ENCODE assay signal across 8 cellular contexts in genomic region chr5:73233461-73234151, GRCh38.
DNase-seq lines count a peak whose midpoint lies in the region; ATAC-seq and TF ChIP-seq lines count a peak whose summit lies in the region.

No MANE protein-coding gene starts in this region.

- H3K79me2 ChIP-seq in Karpas-422 (ENCODE audit: low read length) = no peaks in the 10 kb centered on the region

- peak overlapping the region in 3 of 4 donors; percentile 51 to 75 (median 75) for H3K4me3 Mint-ChIP-seq in IgD-negative memory B cell
- H3K4me3 Mint-ChIP-seq in chondrocyte (ENCODE audit: unreplicated experiment) = peak overlapping the region; percentile 70

- H3K27ac Mint-ChIP-seq in IgD-negative memory B cell = no peak overlapping the region
- no peak overlapping the region for H3K27ac Mint-ChIP-seq in chondrocyte (ENCODE audit: unreplicated experiment)

- TF ChIP-seq CTCF in chondrocyte (IDR thresholded peaks at IDR 0.05) (peak; percentile 51), kidney epithelial cell (IDR thresholded peaks at IDR 0.05; ENCODE audit: insufficient read depth, low read length, poor library complexity, severe bottlenecking) (peak; percentile 30)

- H3K9me3 Mint-ChIP-seq in IgD-negative memory B cell = no peaks in the 10 kb centered on the region
- H3K9me3 Mint-ChIP-seq in chondrocyte (ENCODE audit: low read depth) = no peaks in the 10 kb centered on the region

- no peak overlapping the region for H2AFZ ChIP-seq in Karpas-422 (ENCODE audit: low read length)

- H3K27me3 ChIP-seq in kidney epithelial cell (ENCODE audit: control insufficient read depth, insufficient read depth, low read length) = no peaks in the 10 kb centered on the region
- H3K27me3 ChIP-seq in skeletal muscle satellite cell (ENCODE audit: control insufficient read depth, insufficient read depth, low read length) = peaks cover 8% of the 10 kb centered on the region
- H3K27me3 ChIP-seq in Karpas-422 (ENCODE audit: low read length) = no peaks in the 10 kb centered on the region

- H3K36me3 ChIP-seq in kidney epithelial cell (ENCODE audit: control insufficient read depth, insufficient read depth, low read length) (no peaks in the 10 kb centered on the region), skeletal muscle satellite cell (ENCODE audit: insufficient read depth, low read length) (no peaks in the 10 kb centered on the region), Karpas-422 (ENCODE audit: insufficient read depth, low read length) (no peaks in the 10 kb centered on the region)

- H3K4me1 Mint-ChIP-seq in IgD-negative memory B cell = peaks cover 0 to 27% (median 12%) of the 10 kb centered on the region in 3 donors
- H3K4me1 Mint-ChIP-seq in chondrocyte (ENCODE audit: low read depth) = peaks cover 28% of the 10 kb centered on the region

- H3K9me3 ChIP-seq in skeletal muscle satellite cell (replicated peaks; ENCODE audit: low read length) (no peaks in the 10 kb centered on the region), Karpas-422 (ENCODE audit: low read length) (no peaks in the 10 kb centered on the region)

- ATAC-seq in GM19328 (IDR thresholded peaks at IDR 0.05; ENCODE audit: unreplicated experiment) (no peak), HG02840 (IDR thresholded peaks at IDR 0.05; ENCODE audit: low FRiP score, unreplicated experiment) (no peak)

- H3K36me3 Mint-ChIP-seq in IgD-negative memory B cell (peaks cover 4% of the 10 kb centered on the region), chondrocyte (ENCODE audit: low read depth) (no peaks in the 10 kb centered on the region)

- peak overlapping the region; percentile 16 for H3K4me3 ChIP-seq in kidney epithelial cell (ENCODE audit: low read depth, low read length)
- peak overlapping the region; percentile 70 for H3K4me3 ChIP-seq in skeletal muscle satellite cell (ENCODE audit: low read length)
- no peak overlapping the region for H3K4me3 ChIP-seq in Karpas-422 (ENCODE audit: low read length)

- no peak overlapping the region for H3K27ac ChIP-seq in Karpas-422 (ENCODE audit: low read length)

- H3K27me3 Mint-ChIP-seq in IgD-negative memory B cell (peaks cover 54% of the 10 kb centered on the region), chondrocyte (ENCODE audit: low read depth) (peaks cover 14% of the 10 kb centered on the region)

- peak overlapping the region; percentile 78 for H3K9ac ChIP-seq in skeletal muscle satellite cell (ENCODE audit: low read depth, low read length)
- H3K9ac ChIP-seq in Karpas-422 (ENCODE audit: low read length) = no peak overlapping the region

- DNase-seq in chondrocyte (ENCODE audit: low spot score) (no peak), kidney epithelial cell (ENCODE audit: low read depth) (no peak), cerebellar nuclear complex (lab: John Stamatoyannopoulos, UW) (no peak), Karpas-422 (no peak)

- no peaks in the 10 kb centered on the region for H3K9me2 ChIP-seq in Karpas-422 (replicated peaks; ENCODE audit: insufficient read depth, low read length)

- H3K4me2 ChIP-seq in skeletal muscle satellite cell (ENCODE audit: low read length) (peak overlapping the region; percentile 95), Karpas-422 (ENCODE audit: low read depth, low read length, poor library complexity, severe bottlenecking) (no peak overlapping the region)

- H3K4me1 ChIP-seq in skeletal muscle satellite cell (ENCODE audit: control insufficient read depth, insufficient read depth, low read length) = peaks cover 21% of the 10 kb centered on the region
- no peaks in the 10 kb centered on the region for H3K4me1 ChIP-seq in Karpas-422 (ENCODE audit: low read length)

- H4K20me1 ChIP-seq in Karpas-422 (ENCODE audit: insufficient read depth, low read depth, low read length) = no peaks in the 10 kb centered on the region
